Comparison of ENCODE assay signal across 1 cellular context in genomic region chr7:98021588-98022351, GRCh38.
A peak's percentile ranks its signal among the peaks of the same experiment; 100 is the strongest.
TF ChIP-seq lines count a peak whose summit lies in the region.

No MANE protein-coding gene starts in this region.

TF ChIP-seq in K562, 482 proteins besides CTCF, POLR2A, EP300 and RAD21 (continued from another document and continues in another):
- no peak for TF ChIP-seq AFF1 (IDR thresholded peaks at IDR 0.05; ENCODE audit: low read depth in 1 of 2, partially characterized antibody in 2 of 2)
- no peak for TF ChIP-seq MTA2 (IDR thresholded peaks at IDR 0.05; ENCODE audit: low read depth)
- TF ChIP-seq ZNF589 (CRISPR knock-in tag; IDR thresholded peaks at IDR 0.05; ENCODE audit: low read depth): no peak
- no peak for TF ChIP-seq ZNF699 (CRISPR knock-in tag; IDR thresholded peaks at IDR 0.05; ENCODE audit: insufficient replicate concordance)
- no peak for TF ChIP-seq ATF1 (CRISPR knock-in tag; IDR thresholded peaks at IDR 0.05)
- no peak for TF ChIP-seq ATF1 (tag; IDR thresholded peaks at IDR 0.05)
- no peak for TF ChIP-seq BACH1 (tag; IDR thresholded peaks at IDR 0.05)
- TF ChIP-seq CTCFL (IDR thresholded peaks at IDR 0.05; ENCODE audit: borderline replicate concordance, insufficient read depth, low read depth, low read length, poor library complexity, severe bottlenecking): peak; percentile 38
- TF ChIP-seq CSDE1 (IDR thresholded peaks at IDR 0.05): no peak
- no peak for TF ChIP-seq MCM7 (IDR thresholded peaks at IDR 0.05)
- TF ChIP-seq ARID1B (IDR thresholded peaks at IDR 0.05): no peak
- no peak for TF ChIP-seq FOS (IDR thresholded peaks at IDR 0.05; ENCODE audit: extremely low read depth, insufficient read length)
- no peak for TF ChIP-seq ZBTB8A (IDR thresholded peaks at IDR 0.05; ENCODE audit: partially characterized antibody)
- no peak for TF ChIP-seq ZNF124 (CRISPR knock-in tag; IDR thresholded peaks at IDR 0.05)
- TF ChIP-seq NFE2 (IDR thresholded peaks at IDR 0.05; ENCODE audit: low read depth): no peak
- no peak for TF ChIP-seq KDM5B (IDR thresholded peaks at IDR 0.05; ENCODE audit: insufficient replicate concordance, low read depth, low read length)
- no peak for TF ChIP-seq ILF3 (IDR thresholded peaks at IDR 0.05; ENCODE audit: borderline replicate concordance)
- no peak for TF ChIP-seq CCNT2 (IDR thresholded peaks at IDR 0.05; ENCODE audit: borderline replicate concordance, extremely low read depth, insufficient read length, low read depth, low read length)
- 0 out of 4 replicates have a peak, but pooled peaks of 1 of the 2 experiments have one; percentile 16 for TF ChIP-seq FOXK2 (conservative IDR thresholded peaks at IDR 0.05 in 1 of 2, IDR thresholded peaks at IDR 0.05 in 1 of 2; ENCODE audit: low read depth in 2 of 2)
- no peak for TF ChIP-seq HOMEZ (CRISPR knock-in tag; IDR thresholded peaks at IDR 0.05)
- no peak for TF ChIP-seq SRSF3 (IDR thresholded peaks at IDR 0.05; ENCODE audit: insufficient read depth, low read length)
- TF ChIP-seq PHB (CRISPR knock-in tag; IDR thresholded peaks at IDR 0.05): no peak
- TF ChIP-seq FOXJ2 (tag; IDR thresholded peaks at IDR 0.05): no peak
- no peak for TF ChIP-seq ARID4B (CRISPR knock-in tag; IDR thresholded peaks at IDR 0.05)
- TF ChIP-seq CHD2 (IDR thresholded peaks at IDR 0.05; ENCODE audit: low read depth, low read length): no peak
- TF ChIP-seq ZNF586 (CRISPR knock-in tag; conservative IDR thresholded peaks at IDR 0.05): no peak
- TF ChIP-seq HMG20A (CRISPR knock-in tag; conservative IDR thresholded peaks at IDR 0.05): no peak
- peak; percentile 96 for TF ChIP-seq ARID2 (IDR thresholded peaks at IDR 0.05)
- no peak for TF ChIP-seq PHF20 (IDR thresholded peaks at IDR 0.05; ENCODE audit: partially characterized antibody)
- TF ChIP-seq TAF9B (IDR thresholded peaks at IDR 0.05; ENCODE audit: partially characterized antibody): no peak
- no peak for TF ChIP-seq POLR2G (IDR thresholded peaks at IDR 0.05; ENCODE audit: low read depth, low read length)
- TF ChIP-seq HNRNPH1 (optimal IDR thresholded peaks at IDR 0.05; ENCODE audit: low read depth, low read length): no peak
- no peak for TF ChIP-seq ZBED1 (IDR thresholded peaks at IDR 0.05)
- peak; percentile 44; the same call in 1 of the 2 replicates for TF ChIP-seq RB1 (IDR thresholded peaks at IDR 0.05; ENCODE audit: low read depth)
- TF ChIP-seq NR1H2 (CRISPR knock-in tag; IDR thresholded peaks at IDR 0.05): no peak
- TF ChIP-seq MCM5 (IDR thresholded peaks at IDR 0.05; ENCODE audit: low read depth): no peak
- TF ChIP-seq MAFK (IDR thresholded peaks at IDR 0.05; ENCODE audit: low read length): no peak
- TF ChIP-seq DPF2 (IDR thresholded peaks at IDR 0.05): no peak
- TF ChIP-seq CBX1 (IDR thresholded peaks at IDR 0.05; ENCODE audit: low read depth): no peak
- TF ChIP-seq TRIM25 (IDR thresholded peaks at IDR 0.05; ENCODE audit: borderline replicate concordance): no peak
- no peak for TF ChIP-seq ZNF239 (CRISPR knock-in tag; IDR thresholded peaks at IDR 0.05)
- no peak for TF ChIP-seq HMBOX1 (IDR thresholded peaks at IDR 0.05)
- TF ChIP-seq RCOR1 (IDR thresholded peaks at IDR 0.05; ENCODE audit: borderline replicate concordance in 1 of 2, low read depth in 2 of 2, low read length in 2 of 2): peak in 1 of 2 experiments; percentile 41; a peak in 1 of 4 replicates
- no peak for TF ChIP-seq PHF21A (IDR thresholded peaks at IDR 0.05; ENCODE audit: borderline replicate concordance, low read depth)
- no peak for TF ChIP-seq NBN (IDR thresholded peaks at IDR 0.05; ENCODE audit: low read depth)
- no peak for TF ChIP-seq SMARCC2 (IDR thresholded peaks at IDR 0.05; ENCODE audit: low read depth)
- TF ChIP-seq ZNF780A (CRISPR knock-in tag; IDR thresholded peaks at IDR 0.05): no peak
- no peak for TF ChIP-seq KLF10 (CRISPR knock-in tag; IDR thresholded peaks at IDR 0.05)
- no peak for TF ChIP-seq ZBTB49 (CRISPR knock-in tag; IDR thresholded peaks at IDR 0.05; ENCODE audit: borderline replicate concordance)
- no peak for TF ChIP-seq ZNF445 (CRISPR knock-in tag; IDR thresholded peaks at IDR 0.05; ENCODE audit: low read depth)
- TF ChIP-seq ZNF551 (CRISPR knock-in tag; IDR thresholded peaks at IDR 0.05): no peak
- TF ChIP-seq SIN3B (IDR thresholded peaks at IDR 0.05; ENCODE audit: low read depth): no peak
- TF ChIP-seq ZNF57 (CRISPR knock-in tag; IDR thresholded peaks at IDR 0.05): no peak
- TF ChIP-seq GATA2 (CRISPR knock-in tag; IDR thresholded peaks at IDR 0.05): no peak
- no peak for TF ChIP-seq E2F4 (CRISPR knock-in tag; IDR thresholded peaks at IDR 0.05; ENCODE audit: low read depth)
- TF ChIP-seq RAD51 (IDR thresholded peaks at IDR 0.05; ENCODE audit: borderline replicate concordance, low read depth): no peak
